In genomic region chr2:59909147-59909546, GRCh38 we compare ENCODE assay signal across 20 cellular contexts.
A peak's percentile ranks its signal among the peaks of the same experiment; 100 is the strongest.
DNase-seq lines count a peak whose midpoint lies in the region; ATAC-seq, FAIRE-seq and TF ChIP-seq lines count a peak whose summit lies in the region.
"Had no signal": no experiment of that assay in that cellular context is flagged by ENCODE, and none has a peak within 500 bp of the region (broad histone marks: within the 10 kb centered on the region; RNA-seq: fewer than 3 reads in every experiment).

No MANE protein-coding gene starts in this region.

- H3K9me3 Mint-ChIP-seq in activated naive CD4-positive, alpha-beta T cell treated with anti-CD3 and anti-CD28 coated beads for 36 hours = no peaks in the 10 kb centered on the region
- H3K9me3 Mint-ChIP-seq: CD4-positive, alpha-beta memory T cell had no signal

- peaks cover 18% of the 10 kb centered on the region for H3K4me1 Mint-ChIP-seq in activated naive CD4-positive, alpha-beta T cell treated with anti-CD3 and anti-CD28 coated beads for 36 hours (ENCODE audit: low read depth)
- H3K4me1 Mint-ChIP-seq: CD4-positive, alpha-beta memory T cell had no signal

- no peaks in the 10 kb centered on the region for H3F3A ChIP-seq in Loucy (ENCODE audit: low read depth)

- TF ChIP-seq CTCF in Loucy (conservative IDR thresholded peaks at IDR 0.05; ENCODE audit: low read length) (no peak), ascending aorta (IDR thresholded peaks at IDR 0.05) (no peak)

- H3K4me2 ChIP-seq in Loucy (ENCODE audit: low read depth, low read length, poor library complexity, severe bottlenecking) = peak overlapping the region; percentile 6

- H3K36me3 ChIP-seq in Loucy (ENCODE audit: insufficient read depth, low read length) = no peaks in the 10 kb centered on the region
- H3K36me3 ChIP-seq in ascending aorta = no peaks in the 10 kb centered on the region
- H3K36me3 ChIP-seq: BE2C had no signal

- H3K9me3 ChIP-seq in Loucy (ENCODE audit: insufficient read depth, low read depth, low read length) = no peaks in the 10 kb centered on the region
- no peaks in the 10 kb centered on the region for H3K9me3 ChIP-seq in ascending aorta
- H3K9me3 ChIP-seq: BE2C had no signal

- no peak overlapping the region for H3K27ac ChIP-seq in ascending aorta
- H3K27ac ChIP-seq: C4-2B, HL-60 had no signal

- DNase-seq in activated naive CD4-positive, alpha-beta T cell treated with anti-CD3 and anti-CD28 coated beads for 36 hours = peak; percentile 28
- DNase-seq in activated naive CD4-positive, alpha-beta T cell treated with Interleukin-2 at 50 U/mL for 16 hours = no peak
- DNase-seq in GM12891 (ENCODE audit: insufficient read length, low spot score) (no peak), AG20443 (ENCODE audit: low spot score) (no peak), ascending aorta (ENCODE audit: low spot score in 2 of 2) (no peak), left ventricle myocardium superior (no peak)
- DNase-seq: ACHN; BE2C; CD4-positive, alpha-beta memory T cell; DMS79; EL; HCEC 1CT; HFFc6 had no signal

- FAIRE-seq in GM12891 (lab: Jason Lieb, UNC) = peak; percentile 28
- FAIRE-seq: G401.6, GM19239, H1, K562 had no signal

- no peaks in the 10 kb centered on the region for H3K36me3 Mint-ChIP-seq in activated naive CD4-positive, alpha-beta T cell treated with anti-CD3 and anti-CD28 coated beads for 36 hours (ENCODE audit: low read depth)
- H3K36me3 Mint-ChIP-seq: CD4-positive, alpha-beta memory T cell had no signal

- intact Hi-C loops in activated naive CD4-positive, alpha-beta T cell treated with anti-CD3 and anti-CD28 coated beads for 36 hours (cut with micrococcal nuclease) = no loop called here
- intact Hi-C loops in ascending aorta (cut with DNase I) (no loop called here), left ventricle myocardium superior (cut with micrococcal nuclease) (no loop called here)

- H3K9ac ChIP-seq in Loucy (ENCODE audit: low read depth, low read length, poor library complexity, severe bottlenecking) = no peak overlapping the region

- H3K4me3 ChIP-seq in Loucy (ENCODE audit: low read length, poor library complexity, severe bottlenecking) (no peak overlapping the region), ascending aorta (no peak overlapping the region)
- H3K4me3 ChIP-seq: K562 had no signal

- H3K27me3 ChIP-seq in Loucy (ENCODE audit: insufficient read depth, low read length, poor library complexity, severe bottlenecking) = no peaks in the 10 kb centered on the region
- no peaks in the 10 kb centered on the region for H3K27me3 ChIP-seq in ascending aorta
- H3K27me3 ChIP-seq: BE2C had no signal

- TF ChIP-seq POLR2A in GM12891 (IDR thresholded peaks at IDR 0.05; ENCODE audit: low read depth, low read length) = no peak

- H3K4me1 ChIP-seq in Loucy (ENCODE audit: insufficient read depth, low read length, poor library complexity, severe bottlenecking) (peaks cover 24% of the 10 kb centered on the region), ascending aorta (no peaks in the 10 kb centered on the region)
- H3K4me1 ChIP-seq: BE2C had no signal

- no peak overlapping the region for H3K27ac Mint-ChIP-seq in activated naive CD4-positive, alpha-beta T cell treated with anti-CD3 and anti-CD28 coated beads for 36 hours
- H3K27ac Mint-ChIP-seq: CD4-positive, alpha-beta memory T cell; HFFc6 had no signal

- H3K9me2 ChIP-seq in Loucy (replicated peaks; ENCODE audit: low read depth, low read length) = no peaks in the 10 kb centered on the region

- ATAC-seq in left ventricle myocardium superior = no peak
- ATAC-seq: K562 had no signal

- no peaks in the 10 kb centered on the region for H3K27me3 Mint-ChIP-seq in activated naive CD4-positive, alpha-beta T cell treated with anti-CD3 and anti-CD28 coated beads for 36 hours (ENCODE audit: low read depth)
- H3K27me3 Mint-ChIP-seq: CD4-positive, alpha-beta memory T cell had no signal

- no peak overlapping the region for H3K4me3 Mint-ChIP-seq in activated naive CD4-positive, alpha-beta T cell treated with anti-CD3 and anti-CD28 coated beads for 36 hours
- H3K4me3 Mint-ChIP-seq: CD4-positive, alpha-beta memory T cell; HFFc6 had no signal

- H4K20me1 ChIP-seq in Loucy (ENCODE audit: insufficient read depth, low read length, poor library complexity, severe bottlenecking) = no peaks in the 10 kb centered on the region

- H2AFZ ChIP-seq in Loucy (ENCODE audit: low read length) = no peak overlapping the region

- no peaks in the 10 kb centered on the region for H3K79me2 ChIP-seq in Loucy (ENCODE audit: insufficient read depth, low read length)

- CTCF ChIA-PET in activated naive CD4-positive, alpha-beta T cell treated with anti-CD3 and anti-CD28 coated beads for 36 hours (lab: Charles Lee) = interaction anchor here (1.0 kb wide), 1 partner anchor 24 kb away, joined by 3 read pairs; no protein-coding TSS in a partner anchor

TF ChIP-seq in GM12891, 5 proteins besides CTCF, POLR2A, EP300 and RAD21:
- no peak for TF ChIP-seq TAF1 (IDR thresholded peaks at IDR 0.05; ENCODE audit: low read depth, low read length)
- no peak for TF ChIP-seq PAX5 (IDR thresholded peaks at IDR 0.05; ENCODE audit: insufficient read depth, low read length, severe bottlenecking)
- no peak for TF ChIP-seq POU2F2 (IDR thresholded peaks at IDR 0.05; ENCODE audit: low read depth, low read length)
- no peak for TF ChIP-seq SPI1 (IDR thresholded peaks at IDR 0.05; ENCODE audit: low read depth, low read length)
- TF ChIP-seq POLR2AphosphoS5 (IDR thresholded peaks at IDR 0.05; ENCODE audit: low read depth, low read length) = no peak
